14 cellular contexts compared by ENCODE assay signal in genomic region chr2:127256381-127256780, GRCh38. TPM values are rescaled to one million over a fixed set of nuclear protein-coding genes. Genes with fewer than 3 reads are reported as not detected.
DNase-seq lines count a peak whose midpoint lies in the region; TF ChIP-seq lines count a peak whose summit lies in the region.
"Had no signal": no experiment of that assay in that cellular context is flagged by ENCODE, and none has a peak within 500 bp of the region (broad histone marks: within the 10 kb centered on the region; RNA-seq: fewer than 3 reads in every experiment).

No MANE protein-coding gene starts in this region.

- CTCF ChIA-PET in PC-9 (lab: Charles Lee) = interaction anchor here (0.6 kb wide), 1 partner anchor 204 kb away, joined by 3 read pairs; no protein-coding TSS in a partner anchor

- intact Hi-C loops in PC-9 (cut with micrococcal nuclease; ENCODE audit: unreplicated experiment) = no loop called here

- POLR2A ChIA-PET in PC-9 (lab: Charles Lee; ENCODE audit: unreplicated experiment) = no interaction called here

- no peaks in the 10 kb centered on the region for H3K9me2 ChIP-seq in PC-9 (ENCODE audit: insufficient read depth)

- H3K27me3 ChIP-seq in PC-9 (ENCODE audit: insufficient read depth, low read depth) = no peaks in the 10 kb centered on the region

- no peak for TF ChIP-seq CTCF in PC-9 (conservative IDR thresholded peaks at IDR 0.05)

- peaks cover 14% of the 10 kb centered on the region; the same call in 1 of the 2 replicates for H3F3A ChIP-seq in PC-9 (ENCODE audit: insufficient read depth, low read depth)

- 91 to 100% methylated on average over 3 of the region's 3 CpGs for WGBS in mesodermal cell (ENCODE audit: insufficient coverage in 2 of 2), 2 experiments

- H3K4me1 ChIP-seq in PC-9 (replicated peaks; ENCODE audit: insufficient read depth) (no peaks in the 10 kb centered on the region; the same call in 1 of the 2 replicates), mesodermal cell (ENCODE audit: control insufficient read depth, insufficient read depth, low read length, poor library complexity, severe bottlenecking) (peaks cover 20% of the 10 kb centered on the region)
- H3K4me1 ChIP-seq: Caco-2 had no signal

- no peak overlapping the region for H2AFZ ChIP-seq in PC-9

- peak; percentile 47 for DNase-seq in Jurkat, Clone E6-1 (ENCODE audit: low read depth, low spot score)
- no peak for DNase-seq in PC-9
- no peak for DNase-seq in AG08395 (ENCODE audit: low spot score)
- DNase-seq in COR-L47 (lab: John Stamatoyannopoulos, UW) = no peak
- no peak for DNase-seq in activated naive CD4-positive, alpha-beta T cell treated with Interleukin-2 at 50 U/mL for 16 hours
- DNase-seq: Caco-2; CD8-positive, alpha-beta T cell; DMS53; HCEC 1CT; HFFc6 had no signal

- H3K27ac ChIP-seq in PC-9 = peak overlapping the region; percentile 7; the same call in 1 of the 2 replicates
- peak overlapping the region; percentile 44 for H3K27ac ChIP-seq in mesodermal cell (ENCODE audit: low read depth, low read length, severe bottlenecking)
- H3K27ac ChIP-seq: A549 had no signal

- H3K36me3 ChIP-seq in PC-9 (ENCODE audit: low read depth) (peaks cover 25% of the 10 kb centered on the region; the same call in 1 of the 2 replicates), mesodermal cell (ENCODE audit: control insufficient read depth, insufficient read depth, low read length) (peaks cover 62% of the 10 kb centered on the region)

- no peaks in the 10 kb centered on the region for H4K20me1 ChIP-seq in PC-9 (ENCODE audit: insufficient read depth)

- H3K4me2 ChIP-seq in PC-9 = no peak overlapping the region
- H3K4me2 ChIP-seq: A549 had no signal

- H3K79me2 ChIP-seq in PC-9 (ENCODE audit: low read depth) = no peaks in the 10 kb centered on the region

- BruUV-seq in PC-9 (replicated peaks; lab: Mats Ljungman, UMichigan) = no TSS peak

- H3K4me3 ChIP-seq in Jurkat, Clone E6-1 (ENCODE audit: low read length) = no peak overlapping the region
- no peak overlapping the region for H3K4me3 ChIP-seq in PC-9
- H3K4me3 ChIP-seq in mesodermal cell (ENCODE audit: extremely low read depth, insufficient read depth, low read length, poor library complexity, severe bottlenecking) = no peak overlapping the region
- H3K4me3 ChIP-seq: A549 had no signal

- H3K9me3 ChIP-seq in PC-9 (ENCODE audit: insufficient read depth, low read depth) (no peaks in the 10 kb centered on the region), mesodermal cell (ENCODE audit: control insufficient read depth, low read length) (no peaks in the 10 kb centered on the region)
- H3K9me3 ChIP-seq: A549, Caco-2 had no signal

RNA-seq across cellular contexts. Expression of gene CYP27C1, which starts 36.3 kb away (rescaled TPM):
- not detected for polyA plus RNA-seq in Jurkat, Clone E6-1 (2012; ENCODE audit: insufficient read depth, insufficient read length)
- 0.94 and 1.6 TPM in 2 replicates for total RNA-seq in PC-9 (2021)
- 4.6 TPM for polyA plus RNA-seq in mesodermal cell (2013, experiment 1 of 2)
- polyA plus RNA-seq in mesodermal cell (2013, experiment 2 of 2) = 4.6 TPM
- total RNA-seq: CD8-positive, alpha-beta T cell had no signal
- polyA plus RNA-seq: AG04450, CD14-positive monocyte had no signal

RNA-seq across cellular contexts. Expression of gene ERCC3, which starts 37.6 kb away (rescaled TPM):
- 76.6 TPM for polyA plus RNA-seq in Jurkat, Clone E6-1 (2012; ENCODE audit: insufficient read depth, insufficient read length)
- total RNA-seq in PC-9 (2021) = 70.3 and 73.2 TPM in 2 replicates
- 53.5 TPM for polyA plus RNA-seq in mesodermal cell (2013, experiment 1 of 2)
- polyA plus RNA-seq in mesodermal cell (2013, experiment 2 of 2) = 42.3 TPM
